1 cellular context compared by ENCODE assay signal in the genomic region with DNA sequence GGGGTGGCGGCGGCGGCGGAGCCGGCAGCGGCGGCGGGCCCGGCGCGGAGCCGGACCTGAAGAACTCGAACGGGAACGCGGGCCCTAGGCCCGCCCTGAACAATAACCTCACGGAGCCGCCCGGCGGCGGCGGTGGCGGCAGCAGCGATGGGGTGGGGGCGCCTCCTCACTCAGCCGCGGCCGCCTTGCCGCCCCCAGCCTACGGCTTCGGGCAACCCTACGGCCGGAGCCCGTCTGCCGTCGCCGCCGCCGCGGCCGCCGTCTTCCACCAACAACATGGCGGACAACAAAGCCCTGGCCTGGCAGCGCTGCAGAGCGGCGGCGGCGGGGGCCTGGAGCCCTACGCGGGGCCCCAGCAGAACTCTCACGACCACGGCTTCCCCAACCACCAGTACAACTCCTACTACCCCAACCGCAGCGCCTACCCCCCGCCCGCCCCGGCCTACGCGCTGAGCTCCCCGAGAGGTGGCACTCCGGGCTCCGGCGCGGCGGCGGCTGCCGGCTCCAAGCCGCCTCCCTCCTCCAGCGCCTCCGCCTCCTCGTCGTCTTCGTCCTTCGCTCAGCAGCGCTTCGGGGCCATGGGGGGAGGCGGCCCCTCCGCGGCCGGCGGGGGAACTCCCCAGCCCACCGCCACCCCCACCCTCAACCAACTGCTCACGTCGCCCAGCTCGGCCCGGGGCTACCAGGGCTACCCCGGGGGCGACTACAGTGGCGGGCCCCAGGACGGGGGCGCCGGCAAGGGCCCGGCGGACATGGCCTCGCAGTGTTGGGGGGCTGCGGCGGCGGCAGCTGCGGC.
TF ChIP-seq lines count a peak whose summit lies in the region.

No MANE protein-coding gene starts in this region.

TF ChIP-seq in HEK293, 187 proteins besides CTCF, POLR2A, EP300 and RAD21 (continued from another document):
- TF ChIP-seq, protein P1, sequence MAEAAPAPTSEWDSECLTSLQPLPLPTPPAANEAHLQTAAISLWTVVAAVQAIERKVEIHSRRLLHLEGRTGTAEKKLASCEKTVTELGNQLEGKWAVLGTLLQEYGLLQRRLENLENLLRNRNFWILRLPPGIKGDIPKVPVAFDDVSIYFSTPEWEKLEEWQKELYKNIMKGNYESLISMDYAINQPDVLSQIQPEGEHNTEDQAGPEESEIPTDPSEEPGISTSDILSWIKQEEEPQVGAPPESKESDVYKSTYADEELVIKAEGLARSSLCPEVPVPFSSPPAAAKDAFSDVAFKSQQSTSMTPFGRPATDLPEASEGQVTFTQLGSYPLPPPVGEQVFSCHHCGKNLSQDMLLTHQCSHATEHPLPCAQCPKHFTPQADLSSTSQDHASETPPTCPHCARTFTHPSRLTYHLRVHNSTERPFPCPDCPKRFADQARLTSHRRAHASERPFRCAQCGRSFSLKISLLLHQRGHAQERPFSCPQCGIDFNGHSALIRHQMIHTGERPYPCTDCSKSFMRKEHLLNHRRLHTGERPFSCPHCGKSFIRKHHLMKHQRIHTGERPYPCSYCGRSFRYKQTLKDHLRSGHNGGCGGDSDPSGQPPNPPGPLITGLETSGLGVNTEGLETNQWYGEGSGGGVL (tag by site-specific recombination; IDR thresholded peaks at IDR 0.05) = peak; percentile 45; the same call in 1 of the 2 replicates
- TF ChIP-seq, protein P2, sequence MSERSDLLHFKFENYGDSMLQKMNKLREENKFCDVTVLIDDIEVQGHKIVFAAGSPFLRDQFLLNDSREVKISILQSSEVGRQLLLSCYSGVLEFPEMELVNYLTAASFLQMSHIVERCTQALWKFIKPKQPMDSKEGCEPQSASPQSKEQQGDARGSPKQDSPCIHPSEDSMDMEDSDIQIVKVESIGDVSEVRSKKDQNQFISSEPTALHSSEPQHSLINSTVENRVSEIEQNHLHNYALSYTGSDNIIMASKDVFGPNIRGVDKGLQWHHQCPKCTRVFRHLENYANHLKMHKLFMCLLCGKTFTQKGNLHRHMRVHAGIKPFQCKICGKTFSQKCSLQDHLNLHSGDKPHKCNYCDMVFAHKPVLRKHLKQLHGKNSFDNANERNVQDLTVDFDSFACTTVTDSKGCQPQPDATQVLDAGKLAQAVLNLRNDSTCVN (tag by site-specific recombination; optimal IDR thresholded peaks at IDR 0.05) = peak; percentile 47
- TF ChIP-seq, protein P3, sequence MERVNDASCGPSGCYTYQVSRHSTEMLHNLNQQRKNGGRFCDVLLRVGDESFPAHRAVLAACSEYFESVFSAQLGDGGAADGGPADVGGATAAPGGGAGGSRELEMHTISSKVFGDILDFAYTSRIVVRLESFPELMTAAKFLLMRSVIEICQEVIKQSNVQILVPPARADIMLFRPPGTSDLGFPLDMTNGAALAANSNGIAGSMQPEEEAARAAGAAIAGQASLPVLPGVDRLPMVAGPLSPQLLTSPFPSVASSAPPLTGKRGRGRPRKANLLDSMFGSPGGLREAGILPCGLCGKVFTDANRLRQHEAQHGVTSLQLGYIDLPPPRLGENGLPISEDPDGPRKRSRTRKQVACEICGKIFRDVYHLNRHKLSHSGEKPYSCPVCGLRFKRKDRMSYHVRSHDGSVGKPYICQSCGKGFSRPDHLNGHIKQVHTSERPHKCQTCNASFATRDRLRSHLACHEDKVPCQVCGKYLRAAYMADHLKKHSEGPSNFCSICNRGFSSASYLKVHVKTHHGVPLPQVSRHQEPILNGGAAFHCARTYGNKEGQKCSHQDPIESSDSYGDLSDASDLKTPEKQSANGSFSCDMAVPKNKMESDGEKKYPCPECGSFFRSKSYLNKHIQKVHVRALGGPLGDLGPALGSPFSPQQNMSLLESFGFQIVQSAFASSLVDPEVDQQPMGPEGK (tag by site-specific recombination; IDR thresholded peaks at IDR 0.05) = peak; percentile 87
- TF ChIP-seq BCL11B (tag by site-specific recombination; IDR thresholded peaks at IDR 0.05; ENCODE audit: low read depth) (no peak), EGR2 (tag by site-specific recombination; IDR thresholded peaks at IDR 0.05; ENCODE audit: low read depth) (peak; percentile 95), ZBTB48 (tag by site-specific recombination; IDR thresholded peaks at IDR 0.05) (no peak), ZNF660 (tag by site-specific recombination; IDR thresholded peaks at IDR 0.05) (no peak), YY1 (tag by site-specific recombination; IDR thresholded peaks at IDR 0.05) (peak; percentile 69), ZNF514 (tag by site-specific recombination; IDR thresholded peaks at IDR 0.05) (no peak), ZNF132 (tag by site-specific recombination; IDR thresholded peaks at IDR 0.05; ENCODE audit: borderline replicate concordance) (no peak), ZNF510 (tag by site-specific recombination; IDR thresholded peaks at IDR 0.05; ENCODE audit: insufficient replicate concordance) (no peak), ZNF23 (tag by site-specific recombination; IDR thresholded peaks at IDR 0.05; ENCODE audit: borderline replicate concordance) (no peak), ZFP37 (tag by site-specific recombination; IDR thresholded peaks at IDR 0.05) (peak; percentile 26; the same call in 1 of the 2 replicates), ZFHX2 (tag by site-specific recombination; conservative IDR thresholded peaks at IDR 0.05) (peak; percentile 96), ZEB2 (tag by site-specific recombination; IDR thresholded peaks at IDR 0.05) (peak; percentile 30; the same call in 1 of the 2 replicates), GLIS2 (tag by site-specific recombination; IDR thresholded peaks at IDR 0.05) (peak; percentile 75; the same call in 1 of the 2 replicates), ZBTB17 (tag by site-specific recombination; IDR thresholded peaks at IDR 0.05) (no peak)
